ENCODE assay signal across 12 cellular contexts in the genomic region with DNA sequence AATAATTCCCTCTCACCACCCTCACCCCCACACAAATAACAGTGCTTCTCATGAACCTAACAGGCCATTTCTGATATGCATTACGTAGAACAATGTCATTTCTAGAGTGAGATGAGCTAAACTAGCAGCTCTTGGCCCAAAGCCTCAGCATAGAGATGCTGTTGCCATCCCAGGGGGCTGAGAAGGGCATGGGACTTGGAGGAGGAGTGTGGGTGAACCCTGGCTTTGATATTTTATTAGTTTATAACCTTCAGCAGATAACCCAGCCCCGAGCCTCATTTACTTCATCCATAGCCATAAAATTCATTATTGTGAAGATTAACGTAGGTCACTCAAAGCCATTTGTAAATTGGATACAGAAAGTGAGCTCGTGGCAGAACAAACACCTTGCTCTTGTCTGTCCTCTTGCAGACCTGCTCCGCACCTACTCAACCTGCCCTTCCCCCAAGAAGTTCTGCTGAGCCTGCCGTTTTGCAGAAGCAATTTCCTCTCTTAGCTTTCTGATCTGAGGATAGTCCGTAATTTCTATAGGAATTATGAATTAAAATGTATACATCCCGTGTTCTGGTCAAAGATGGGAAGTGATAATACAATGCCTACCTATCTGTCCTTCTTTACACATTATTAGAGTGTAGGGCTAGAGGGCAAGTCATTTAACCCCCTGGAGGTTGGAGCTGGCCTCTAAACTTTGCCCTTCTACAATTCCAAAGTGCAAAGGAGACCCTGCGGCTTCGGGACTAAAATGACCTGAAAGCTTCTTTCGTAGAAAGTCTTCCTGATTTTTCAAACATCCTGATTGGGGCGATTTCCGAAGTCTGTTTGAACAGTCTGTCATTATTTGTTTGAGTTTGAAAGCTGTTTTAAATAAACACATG.
DNase-seq lines count a peak whose midpoint lies in the region; ATAC-seq, FAIRE-seq and TF ChIP-seq lines count a peak whose summit lies in the region.
"Had no signal": no experiment of that assay in that cellular context is flagged by ENCODE, and none has a peak within 500 bp of the region (broad histone marks: within the 10 kb centered on the region; RNA-seq: fewer than 3 reads in every experiment).

No MANE protein-coding gene starts in this region.

- H3K9ac ChIP-seq in SU-DHL-6 (ENCODE audit: low read length) (peak overlapping the region; percentile 46), keratinocyte (ENCODE audit: control insufficient read depth, extremely low read depth, insufficient read depth, low read length) (no peak overlapping the region)

- no peaks in the 10 kb centered on the region for H3K27me3 Mint-ChIP-seq in activated T-cell treated with anti-CD3 and anti-CD28 coated beads, Interleukin-2, amount 50 U/mL, for 72 hours (ENCODE audit: low read depth)

- H4K20me1 ChIP-seq in SU-DHL-6 (ENCODE audit: low read depth, low read length) (no peaks in the 10 kb centered on the region), keratinocyte (ENCODE audit: control insufficient read depth, extremely low read depth, insufficient read depth, low read length) (no peaks in the 10 kb centered on the region)

- DNase-seq in activated T-cell treated with anti-CD3 and anti-CD28 coated beads, Interleukin-2, amount 50 U/mL, for 72 hours, result peak in 1 of 2 donors; percentile 25
- DNase-seq in activated T-cell treated with anti-CD3 and anti-CD28 coated beads, Interleukin-2, amount 50 U/mL, for 1 hour, result no peak
- DNase-seq in keratinocyte (ENCODE audit: low read depth, low spot score), result no peak
- peak; percentile 70 to 71 for DNase-seq in thyroid gland
- no peak for DNase-seq in NCI-H146 (lab: John Stamatoyannopoulos, UW)
- DNase-seq in dermis blood vessel endothelial cell, result no peak
- DNase-seq in GM13976 (ENCODE audit: low spot score), result no peak
- DNase-seq: cerebellar nuclear complex; GF-D8; NCI-H187; stimulated activated CD4-positive, alpha-beta T cell treated with anti-CD3 and anti-CD28 coated beads, Interleukin-2, amount 100 ng/mL, for 48 hours had no signal

- H3K27ac ChIP-seq in SU-DHL-6 (ENCODE audit: low read depth, low read length) (peak overlapping the region; percentile 92), keratinocyte (ENCODE audit: control insufficient read depth, insufficient read depth, low read length) (no peak overlapping the region), thyroid gland (peak overlapping the region; percentile 65 to 70 (median 69))

- H2AFZ ChIP-seq in SU-DHL-6 (ENCODE audit: low read depth, low read length, severe bottlenecking) (no peak overlapping the region), keratinocyte (ENCODE audit: control insufficient read depth, low read length) (no peak overlapping the region)

- H3K4me3 ChIP-seq in SU-DHL-6 (ENCODE audit: insufficient read depth, low read length, poor library complexity, severe bottlenecking) (no peak overlapping the region), keratinocyte (ENCODE audit: control insufficient read depth in 2 of 3, extremely low read depth in 1 of 3, insufficient read depth in 2 of 3, low read depth in 1 of 3, low read length in 3 of 3) (no peak overlapping the region), thyroid gland (replicated peaks in 1 of 3) (no peak overlapping the region)

- H3K4me1 ChIP-seq in keratinocyte (ENCODE audit: control insufficient read depth, extremely low read depth, insufficient read depth, low read length) (no peaks in the 10 kb centered on the region), thyroid gland (peaks cover 28 to 42% of the 10 kb centered on the region in 2 donors)

- in situ Hi-C loops in GM13976 (cut with MboI; ENCODE audit: low sequenced_read_pairs, unreplicated experiment), result loop anchor here (25.0 kb wide), 1 partner anchor 305 kb away; no protein-coding TSS in a partner anchor

- H3K4me2 ChIP-seq in SU-DHL-6 (ENCODE audit: low read depth, low read length, poor library complexity, severe bottlenecking) (peak overlapping the region; percentile 75), keratinocyte (ENCODE audit: control insufficient read depth, extremely low read depth, insufficient read depth, low read depth, low read length) (peak overlapping the region; percentile 50)

- H3K9me2 ChIP-seq in SU-DHL-6 (replicated peaks; ENCODE audit: insufficient read depth, low read length), result no peaks in the 10 kb centered on the region

- peaks cover 9 to 17% of the 10 kb centered on the region in 2 donors for H3K36me3 Mint-ChIP-seq in activated T-cell treated with anti-CD3 and anti-CD28 coated beads, Interleukin-2, amount 50 U/mL, for 72 hours (ENCODE audit: insufficient read depth in 2 of 2)

- dilution Hi-C loops in keratinocyte (cut with MboI; ENCODE audit: extremely low pct_ligation_motif_present, low sequenced_read_pairs), result no loop called here

- H3K9me3 ChIP-seq in SU-DHL-6 (ENCODE audit: insufficient read depth, low read length) (no peaks in the 10 kb centered on the region), keratinocyte (ENCODE audit: control insufficient read depth, low read depth, low read length) (no peaks in the 10 kb centered on the region), thyroid gland (no peaks in the 10 kb centered on the region)

- no peak for FAIRE-seq in keratinocyte (lab: Jason Lieb, UNC)

- no peaks in the 10 kb centered on the region for H3K27me3 ChIP-seq in SU-DHL-6 (ENCODE audit: low read length)
- peaks cover 15% of the 10 kb centered on the region for H3K27me3 ChIP-seq in keratinocyte (ENCODE audit: control insufficient read depth, extremely low read depth, insufficient read depth, low read length)
- no peaks in the 10 kb centered on the region for H3K27me3 ChIP-seq in thyroid gland

- peak overlapping the region; percentile 75 for H3K27ac Mint-ChIP-seq in activated T-cell treated with anti-CD3 and anti-CD28 coated beads, Interleukin-2, amount 50 U/mL, for 72 hours

- H3K4me1 Mint-ChIP-seq in activated T-cell treated with anti-CD3 and anti-CD28 coated beads, Interleukin-2, amount 50 U/mL, for 72 hours (ENCODE audit: low read depth), result peaks cover 50% of the 10 kb centered on the region

- H3K9me3 Mint-ChIP-seq in activated T-cell treated with anti-CD3 and anti-CD28 coated beads, Interleukin-2, amount 50 U/mL, for 72 hours, result peaks cover 2% of the 10 kb centered on the region in 2 donors

- H3K36me3 ChIP-seq in SU-DHL-6 (ENCODE audit: low read length), result no peaks in the 10 kb centered on the region
- H3K36me3 ChIP-seq in keratinocyte (ENCODE audit: control insufficient read depth in 2 of 2, extremely low read depth in 1 of 2, insufficient read depth in 2 of 2, low read length in 2 of 2), result no peaks in the 10 kb centered on the region
- H3K36me3 ChIP-seq in thyroid gland, result no peaks in the 10 kb centered on the region

- TF ChIP-seq CTCF in SU-DHL-6 (IDR thresholded peaks at IDR 0.05; ENCODE audit: insufficient read depth, low read length, poor library complexity, severe bottlenecking) (no peak), keratinocyte (optimal IDR thresholded peaks at IDR 0.05 in 1 of 3, IDR thresholded peaks at IDR 0.05 in 1 of 3, conservative IDR thresholded peaks at IDR 0.05 in 1 of 3; ENCODE audit: extremely low read depth in 1 of 3, insufficient read depth in 2 of 3, low read length in 3 of 3) (no peak), thyroid gland (IDR thresholded peaks at IDR 0.05) (no peak), GM13976 (IDR thresholded peaks at IDR 0.05; ENCODE audit: borderline replicate concordance, control extremely low read depth, extremely low read depth, insufficient read depth, missing control alignments) (no peak)

- peak; percentile 57 to 71 for ATAC-seq in activated T-cell treated with anti-CD3 and anti-CD28 coated beads, Interleukin-2, amount 50 U/mL, for 72 hours (replicated peaks in 1 of 2)

- H3F3A ChIP-seq in SU-DHL-6 (ENCODE audit: insufficient read depth), result peaks cover 74% of the 10 kb centered on the region

- intact Hi-C loops in thyroid gland (cut with DNase I), result loop anchor here (5.0 kb wide), 1 partner anchor 185 kb away; a partner anchor contains a TSS

- WGBS in thyroid gland, 2 donors, result 30 to 43% methylated on average over 13 of the region's 13 CpGs

- peak overlapping the region; percentile 11 to 46 for H3K4me3 Mint-ChIP-seq in activated T-cell treated with anti-CD3 and anti-CD28 coated beads, Interleukin-2, amount 50 U/mL, for 72 hours

- H3K9me1 ChIP-seq in keratinocyte (ENCODE audit: control insufficient read depth, extremely low read depth, insufficient read depth, low read length), result no peaks in the 10 kb centered on the region

- H3K79me2 ChIP-seq in SU-DHL-6 (ENCODE audit: insufficient read depth, low read length), result peaks cover 62% of the 10 kb centered on the region
- no peaks in the 10 kb centered on the region for H3K79me2 ChIP-seq in keratinocyte (ENCODE audit: control insufficient read depth, insufficient read depth, low read length)

- no peak for TF ChIP-seq POLR2A in thyroid gland (IDR thresholded peaks at IDR 0.05)

Comparison
In these comparisons a context has a peak if more than half of its experiments do, and no peak if none do; other contexts are left out.
1. DNase-seq: peak in thyroid gland (2 of 2); none in activated T-cell treated with anti-CD3 and anti-CD28 coated beads, Interleukin-2, amount 50 U/mL, for 1 hour (single experiment), keratinocyte (single experiment), NCI-H146 (single experiment), dermis blood vessel endothelial cell (single experiment) and GM13976 (single experiment).